In the genomic region with DNA sequence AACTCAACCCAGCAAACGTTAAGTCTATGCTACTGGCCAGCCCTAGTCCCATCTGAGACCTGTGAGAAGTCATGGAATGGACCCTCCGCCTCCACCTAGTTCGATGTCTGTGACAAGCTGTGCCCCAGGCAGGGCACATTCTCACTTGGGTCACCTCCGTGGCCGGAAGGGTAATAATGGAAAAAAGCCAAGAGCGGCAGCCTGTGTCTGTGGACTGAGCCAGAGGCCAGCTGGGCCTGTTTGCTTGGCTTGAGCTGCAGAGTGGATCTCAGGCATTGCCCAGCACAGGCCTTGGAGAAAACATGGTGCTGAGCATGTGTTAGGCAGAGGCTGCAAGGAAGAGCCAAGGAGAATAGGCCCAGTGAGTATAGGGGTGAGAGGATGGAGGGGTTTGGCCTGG, we compare ENCODE assay signal across 1 cellular context.
TF ChIP-seq lines count a peak whose summit lies in the region.

No MANE protein-coding gene starts in this region.

TF ChIP-seq in K562, 482 proteins besides CTCF, POLR2A, EP300 and RAD21 (continued from another document):
- TF ChIP-seq, protein P1, sequence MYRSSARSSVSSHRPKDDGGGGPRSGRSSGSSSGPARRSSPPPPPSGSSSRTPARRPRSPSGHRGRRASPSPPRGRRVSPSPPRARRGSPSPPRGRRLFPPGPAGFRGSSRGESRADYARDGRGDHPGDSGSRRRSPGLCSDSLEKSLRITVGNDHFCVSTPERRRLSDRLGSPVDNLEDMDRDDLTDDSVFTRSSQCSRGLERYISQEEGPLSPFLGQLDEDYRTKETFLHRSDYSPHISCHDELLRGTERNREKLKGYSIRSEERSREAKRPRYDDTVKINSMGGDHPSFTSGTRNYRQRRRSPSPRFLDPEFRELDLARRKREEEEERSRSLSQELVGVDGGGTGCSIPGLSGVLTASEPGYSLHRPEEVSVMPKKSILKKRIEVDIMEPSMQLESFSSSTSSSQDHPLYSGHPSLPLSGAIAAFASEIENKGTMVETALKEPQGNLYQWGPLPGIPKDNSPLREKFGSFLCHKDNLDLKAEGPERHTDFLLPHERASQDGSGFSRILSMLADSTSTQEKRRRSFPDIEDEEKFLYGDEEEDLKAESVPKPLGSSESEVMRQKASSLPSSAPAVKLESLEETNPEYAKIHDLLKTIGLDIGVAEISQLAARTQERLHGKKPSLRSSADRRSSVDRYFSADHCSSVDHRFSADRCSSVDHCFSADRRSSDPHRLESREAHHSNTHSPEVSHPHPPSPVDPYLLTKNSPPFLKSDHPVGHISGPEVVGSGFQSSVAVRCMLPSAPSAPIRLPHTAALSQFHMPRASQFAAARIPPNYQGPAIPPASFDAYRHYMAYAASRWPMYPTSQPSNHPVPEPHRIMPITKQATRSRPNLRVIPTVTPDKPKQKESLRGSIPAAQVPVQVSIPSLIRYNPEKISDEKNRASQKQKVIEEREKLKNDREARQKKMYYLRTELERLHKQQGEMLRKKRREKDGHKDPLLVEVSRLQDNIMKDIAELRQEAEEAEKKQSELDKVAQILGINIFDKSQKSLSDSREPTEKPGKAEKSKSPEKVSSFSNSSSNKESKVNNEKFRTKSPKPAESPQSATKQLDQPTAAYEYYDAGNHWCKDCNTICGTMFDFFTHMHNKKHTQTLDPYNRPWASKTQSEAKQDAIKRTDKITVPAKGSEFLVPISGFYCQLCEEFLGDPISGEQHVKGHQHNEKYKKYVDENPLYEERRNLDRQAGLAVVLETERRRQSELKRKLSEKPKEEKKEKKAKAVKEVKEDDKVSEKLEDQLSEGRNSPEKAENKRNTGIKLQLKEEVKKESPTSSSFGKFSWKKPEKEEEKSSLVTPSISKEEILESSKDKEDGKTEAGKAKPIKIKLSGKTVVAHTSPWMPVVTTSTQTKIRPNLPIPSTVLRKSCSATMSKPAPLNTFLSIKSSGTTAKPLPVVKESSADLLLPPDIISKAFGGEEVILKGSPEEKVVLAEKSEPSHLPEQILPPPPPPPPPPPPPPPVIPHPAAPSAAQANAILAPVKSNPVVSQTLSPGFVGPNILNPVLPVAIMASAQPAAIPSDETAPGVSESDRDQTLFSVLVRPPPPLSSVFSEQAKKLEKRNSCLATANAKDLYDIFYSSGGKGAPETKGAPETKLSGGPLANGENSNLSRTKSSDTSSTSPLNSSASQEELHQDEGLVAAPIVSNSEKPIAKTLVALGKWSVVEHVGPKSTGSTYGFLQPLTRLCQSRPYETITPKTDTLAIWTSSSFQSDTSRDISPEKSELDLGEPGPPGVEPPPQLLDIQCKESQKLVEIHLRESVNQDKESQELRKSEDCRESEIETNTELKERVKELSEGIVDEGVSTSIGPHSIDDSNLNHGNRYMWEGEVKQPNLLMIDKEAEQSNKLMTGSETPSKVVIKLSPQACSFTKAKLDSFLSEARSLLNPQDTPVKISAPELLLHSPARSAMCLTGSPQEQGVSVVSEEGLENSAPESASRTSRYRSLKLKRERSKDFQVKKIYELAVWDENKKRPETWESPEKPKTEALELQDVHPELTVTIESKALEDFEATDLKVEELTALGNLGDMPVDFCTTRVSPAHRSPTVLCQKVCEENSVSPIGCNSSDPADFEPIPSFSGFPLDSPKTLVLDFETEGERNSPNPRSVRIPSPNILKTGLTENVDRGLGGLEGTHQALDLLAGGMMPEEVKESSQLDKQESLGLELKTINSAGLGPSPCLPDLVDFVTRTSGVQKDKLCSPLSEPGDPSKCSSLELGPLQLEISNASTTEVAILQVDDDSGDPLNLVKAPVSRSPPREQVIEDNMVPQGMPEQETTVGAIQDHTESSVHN (IDR thresholded peaks at IDR 0.05; ENCODE audit: borderline replicate concordance in 1 of 2, low read depth in 1 of 2) = no peak
TF ChIP-seq in K562: peak in this region for 0.
